9 cellular contexts compared by ENCODE assay signal in the genomic region with DNA sequence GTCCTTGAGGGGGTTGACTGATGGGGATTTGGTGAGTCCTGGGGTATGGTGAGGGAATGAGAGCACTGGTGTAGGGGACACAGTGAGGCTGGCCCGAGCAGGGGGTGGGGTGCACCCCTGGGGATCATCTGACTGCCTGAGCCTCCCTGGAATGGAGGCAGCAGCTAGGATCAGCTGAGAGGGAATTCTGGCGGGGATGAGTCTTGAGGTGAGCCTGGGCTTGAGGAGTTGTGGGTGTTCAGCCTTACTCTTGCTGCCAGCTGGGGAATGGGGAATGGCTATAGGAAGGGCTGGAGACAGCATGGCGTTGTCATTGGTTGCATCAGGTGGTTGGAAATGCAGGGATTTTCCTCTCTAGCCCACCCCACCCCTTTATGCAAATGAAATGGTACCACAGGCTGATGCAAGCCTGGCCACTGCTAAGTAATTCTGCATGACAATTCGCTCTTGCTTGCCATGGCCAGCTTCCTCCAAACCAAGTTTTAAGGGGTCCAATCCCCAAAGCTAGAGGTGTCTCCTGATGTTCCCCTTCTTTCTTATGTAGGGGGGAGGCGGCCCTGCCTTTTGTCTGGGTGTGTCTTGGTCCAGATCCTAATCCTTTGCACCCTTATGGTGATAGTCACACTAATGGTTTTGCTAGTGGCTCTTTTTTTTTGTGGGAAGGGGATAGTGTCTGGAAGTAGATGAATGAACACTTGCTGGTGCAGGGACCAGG. TPM values are rescaled to one million over a fixed set of nuclear protein-coding genes. Genes with fewer than 3 reads are reported as not detected.
DNase-seq lines count a peak whose midpoint lies in the region; ATAC-seq, FAIRE-seq and TF ChIP-seq lines count a peak whose summit lies in the region.
"Had no signal": no experiment of that assay in that cellular context is flagged by ENCODE, and none has a peak within 500 bp of the region (broad histone marks: within the 10 kb centered on the region; RNA-seq: fewer than 3 reads in every experiment).

No MANE protein-coding gene starts in this region.

- H3K36me3 ChIP-seq in GM12878 (ENCODE audit: control insufficient read depth in 2 of 2, insufficient read depth in 2 of 2, low read length in 1 of 2): peaks cover 49 to 50% of the 10 kb centered on the region in 2 experiments
- peaks cover 5 to 94% (median 13%) of the 10 kb centered on the region in 3 experiments for H3K36me3 ChIP-seq in naive thymus-derived CD4-positive, alpha-beta T cell (ENCODE audit: control insufficient read depth in 2 of 3, insufficient read depth in 3 of 3, low read length in 3 of 3)

- TF ChIP-seq POLR2A in GM12878 (IDR thresholded peaks at IDR 0.05; ENCODE audit: low read depth, low read length): peak; percentile 59; the same call in 1 of the 2 replicates

- TF ChIP-seq RAD21 in GM12878 (IDR thresholded peaks at IDR 0.05; ENCODE audit: insufficient read depth, low read depth, low read length): no peak

- H3K4me2 ChIP-seq in GM12878 (ENCODE audit: control insufficient read depth, insufficient read depth): peak overlapping the region; percentile 91

- H3K4me3 Mint-ChIP-seq in natural killer cell treated with Interleukin-12 subunit alpha and Interleukin-12 subunit beta and Interleukin-15 and Interleukin-18, amount 100 ng/mL, for 72 hours: peak overlapping the region; percentile 75
- H3K4me3 Mint-ChIP-seq in natural killer cell: no peak overlapping the region
- H3K4me3 Mint-ChIP-seq in naive thymus-derived CD4-positive, alpha-beta T cell: peak overlapping the region in 1 of 10 donors; percentile 71

- H3K4me1 Mint-ChIP-seq in natural killer cell treated with Interleukin-12 subunit alpha and Interleukin-12 subunit beta and Interleukin-15 and Interleukin-18, amount 100 ng/mL, for 72 hours (ENCODE audit: low read depth in 2 of 2): peaks cover 52 to 62% of the 10 kb centered on the region in 2 donors
- H3K4me1 Mint-ChIP-seq in natural killer cell: peaks cover 29 to 55% of the 10 kb centered on the region in 2 donors
- peaks cover 29 to 49% (median 43%) of the 10 kb centered on the region in 7 donors for H3K4me1 Mint-ChIP-seq in naive thymus-derived CD4-positive, alpha-beta T cell

- H3K4me3 ChIP-seq in GM12878: peak overlapping the region; percentile 64
- H3K4me3 ChIP-seq in naive thymus-derived CD4-positive, alpha-beta T cell (ENCODE audit: low read length): no peak overlapping the region
- H3K4me3 ChIP-seq: lung had no signal

- H3K9ac ChIP-seq in GM12878 (ENCODE audit: control insufficient read depth, insufficient read depth, low read length): peak overlapping the region; percentile 66

- H3K27me3 ChIP-seq in GM12878 (replicated peaks in 1 of 2; ENCODE audit: control insufficient read depth in 2 of 2, insufficient read depth in 2 of 2, low read length in 1 of 2): no peaks in the 10 kb centered on the region
- no peaks in the 10 kb centered on the region for H3K27me3 ChIP-seq in naive thymus-derived CD4-positive, alpha-beta T cell (ENCODE audit: control insufficient read depth in 2 of 2, insufficient read depth in 2 of 2, low read length in 2 of 2)

- H3K36me3 Mint-ChIP-seq in natural killer cell treated with Interleukin-12 subunit alpha and Interleukin-12 subunit beta and Interleukin-15 and Interleukin-18, amount 100 ng/mL, for 72 hours: peaks cover 26% of the 10 kb centered on the region
- H3K36me3 Mint-ChIP-seq in natural killer cell: no peaks in the 10 kb centered on the region
- H3K36me3 Mint-ChIP-seq in naive thymus-derived CD4-positive, alpha-beta T cell: peaks cover under 1 to 46% (median 12%) of the 10 kb centered on the region in 5 donors

- TF ChIP-seq CTCF in natural killer cell (IDR thresholded peaks at IDR 0.05): no peak
- no peak for TF ChIP-seq CTCF in GM12878 (IDR thresholded peaks at IDR 0.05 in 2 of 3, conservative IDR thresholded peaks at IDR 0.05 in 1 of 3; ENCODE audit: control insufficient read depth in 2 of 3, extremely low read depth in 1 of 3, insufficient read depth in 1 of 3, low read depth in 3 of 3, low read length in 3 of 3)

- SMC1A ChIA-PET in GM12878 (lab: Charles Lee; ENCODE audit: uncharacterized antibody, unreplicated experiment): interaction anchor here (0.8 to 3.9 kb wide), 12 partner anchors 8 to 85 kb away, joined by 3 to 15 read pairs (median 4); no protein-coding TSS in a partner anchor

- intact Hi-C loops in natural killer cell (cut with micrococcal nuclease) (no loop called here), GM12878 (cut with micrococcal nuclease; ENCODE audit: unreplicated experiment) (no loop called here)
- intact Hi-C loops in naive thymus-derived CD4-positive, alpha-beta T cell (cut with micrococcal nuclease): no loop called here

- CTCF ChIA-PET in GM12878 (lab: Yijun Ruan, JAX): interaction anchor here (0.8 to 7.2 kb wide), 9 partner anchors 9 to 56 kb away, joined by 3 to 43 read pairs (median 5); no protein-coding TSS in a partner anchor
- CTCF ChIA-PET in naive thymus-derived CD4-positive, alpha-beta T cell (lab: Charles Lee): no interaction called here

- no peaks in the 10 kb centered on the region for H3K9me3 Mint-ChIP-seq in natural killer cell treated with Interleukin-12 subunit alpha and Interleukin-12 subunit beta and Interleukin-15 and Interleukin-18, amount 100 ng/mL, for 72 hours
- no peaks in the 10 kb centered on the region for H3K9me3 Mint-ChIP-seq in natural killer cell
- H3K9me3 Mint-ChIP-seq in naive thymus-derived CD4-positive, alpha-beta T cell: no peaks in the 10 kb centered on the region

- H3K4me1 ChIP-seq in GM12878 (ENCODE audit: control insufficient read depth, insufficient read depth, low read length): peaks cover 25% of the 10 kb centered on the region
- H3K4me1 ChIP-seq in naive thymus-derived CD4-positive, alpha-beta T cell (ENCODE audit: control insufficient read depth in 2 of 2, insufficient read depth in 2 of 2, low read length in 2 of 2): no peaks in the 10 kb centered on the region

- POLR2A ChIA-PET in GM12878 (lab: Charles Lee): interaction anchor here (0.5 to 3.3 kb wide), 8 partner anchors 9 to 56 kb away, joined by 3 to 18 read pairs (median 6); partner anchors contain the start of gene SNX11
- POLR2A ChIA-PET in naive thymus-derived CD4-positive, alpha-beta T cell (lab: Charles Lee): interaction anchor here (1.4 kb wide), 1 partner anchor 27 kb away, joined by 3 read pairs; no protein-coding TSS in a partner anchor

- TF ChIP-seq EP300 in GM12878 (IDR thresholded peaks at IDR 0.05; ENCODE audit: borderline replicate concordance in 1 of 2, control insufficient read depth in 1 of 2, low read depth in 2 of 2, low read length in 2 of 2): no peak

- DNase-seq in natural killer cell treated with Interleukin-12 subunit alpha and Interleukin-12 subunit beta and Interleukin-15 and Interleukin-18, amount 100 ng/mL, for 72 hours (ENCODE audit: low spot score): peak; percentile 85
- DNase-seq in natural killer cell (no peak), MV-4-11 (lab: John Stamatoyannopoulos, UW) (peak; percentile 36), GM12878 (ENCODE audit: low read depth, low spot score) (peak; percentile 38), NCI-H345 (lab: John Stamatoyannopoulos, UW) (no peak), activated gamma-delta T cell (lab: John Stamatoyannopoulos, UW) (no peak)
- DNase-seq in naive thymus-derived CD4-positive, alpha-beta T cell: no peak

- peak; percentile 95 for FAIRE-seq in GM12878 (lab: Jason Lieb, UNC)

- H3K9me3 ChIP-seq in GM12878 (replicated peaks; ENCODE audit: control insufficient read depth, insufficient read depth, low read length): no peaks in the 10 kb centered on the region
- no peaks in the 10 kb centered on the region for H3K9me3 ChIP-seq in naive thymus-derived CD4-positive, alpha-beta T cell (ENCODE audit: control insufficient read depth in 2 of 3, low read length in 3 of 3)

- 8% methylated on average over 5 of the region's 5 CpGs for WGBS in GM12878 (ENCODE audit: insufficient coverage, insufficient replicate concordance, low lambda C conversion rate, missing lambda C conversion rate)

- peak overlapping the region; percentile 97 to 99 for H3K27ac Mint-ChIP-seq in natural killer cell treated with Interleukin-12 subunit alpha and Interleukin-12 subunit beta and Interleukin-15 and Interleukin-18, amount 100 ng/mL, for 72 hours
- peak overlapping the region in 1 of 2 donors; percentile 54 for H3K27ac Mint-ChIP-seq in natural killer cell
- H3K27ac Mint-ChIP-seq in naive thymus-derived CD4-positive, alpha-beta T cell: peak overlapping the region in 6 of 9 donors; percentile 24 to 88 (median 82)

- peak overlapping the region; percentile 68 for H3K27ac ChIP-seq in GM12878 (ENCODE audit: control insufficient read depth, insufficient read depth)
- H3K27ac ChIP-seq in naive thymus-derived CD4-positive, alpha-beta T cell (ENCODE audit: low read depth, low read length): no peak overlapping the region

- H3K79me2 ChIP-seq in GM12878 (ENCODE audit: control insufficient read depth, insufficient read depth, low read length): peaks cover 74% of the 10 kb centered on the region

- no peak overlapping the region for H2AFZ ChIP-seq in GM12878 (ENCODE audit: control insufficient read depth, low read depth, low read length)

- no TSS peak for BruUV-seq in GM12878 (replicated peaks; lab: Mats Ljungman, UMichigan)

- in situ Hi-C loops in GM12878 (cut with MboI): no loop called here

- RAD21 ChIA-PET in GM12878 (lab: Charles Lee; ENCODE audit: unreplicated experiment): interaction anchor here (0.8 to 5.7 kb wide), 8 partner anchors 8 to 85 kb away, joined by 3 to 32 read pairs (median 3); partner anchors contain the start of gene CDK5RAP3

- peaks cover 5% of the 10 kb centered on the region; the same call in 1 of the 2 replicates for H4K20me1 ChIP-seq in GM12878 (ENCODE audit: control insufficient read depth, insufficient read depth)

- ATAC-seq in natural killer cell treated with Interleukin-12 subunit alpha and Interleukin-12 subunit beta and Interleukin-15 and Interleukin-18, amount 100 ng/mL, for 72 hours: peak; percentile 80 to 91
- ATAC-seq in natural killer cell (no peak), GM12878 (peak; percentile 81), HG03378 (IDR thresholded peaks at IDR 0.05; ENCODE audit: unreplicated experiment) (no peak)
- ATAC-seq in naive thymus-derived CD4-positive, alpha-beta T cell: no peak

- H3K27me3 Mint-ChIP-seq in natural killer cell treated with Interleukin-12 subunit alpha and Interleukin-12 subunit beta and Interleukin-15 and Interleukin-18, amount 100 ng/mL, for 72 hours: no peaks in the 10 kb centered on the region
- H3K27me3 Mint-ChIP-seq in natural killer cell (ENCODE audit: low read depth in 2 of 2): no peaks in the 10 kb centered on the region
- H3K27me3 Mint-ChIP-seq in naive thymus-derived CD4-positive, alpha-beta T cell: no peaks in the 10 kb centered on the region

RNA-seq across cellular contexts. Expression of gene NFE2L1, which starts 7.5 kb away (rescaled TPM):
- total RNA-seq in natural killer cell treated with Interleukin-12 subunit alpha and Interleukin-12 subunit beta and Interleukin-15 and Interleukin-18, amount 100 ng/mL, for 72 hours: 100 to 1,000 TPM; 103 to 153 TPM
- total RNA-seq in natural killer cell: 10 to 100 TPM; 38.6 to 53.4 (median 47.5) TPM
- total RNA-seq in GM12878 (2013; cell fraction: nucleolus; rRNA removed): 68.6 and 83.4 TPM in 2 replicates
- total RNA-seq in GM12878 (2014; rRNA removed): 16.5 and 16.8 TPM in 2 replicates
- 36.2 and 39.9 TPM in 2 replicates for total RNA-seq in GM12878 (2014; rRNA removed; fragmentation: Illumina TruSeq; extraction: Trizol)
- 62.3 and 72.8 TPM in 2 replicates for total RNA-seq in GM12878 (2021)
- 52.9 TPM for polyA plus RNA-seq in GM12878 (2011; ENCODE audit: low read depth)
- 84.5 and 104 TPM in 2 replicates for polyA plus RNA-seq in GM12878 (2011; rRNA removed)
- polyA plus RNA-seq in GM12878 (2011; cell fraction: cytosol; rRNA removed): 78.3 and 81.2 TPM in 2 replicates
- 72.4 and 101 TPM in 2 replicates for polyA plus RNA-seq in GM12878 (2011; cell fraction: nucleus; rRNA removed)
- 70.1 and 111 TPM in 2 replicates for polyA plus RNA-seq in GM12878 (2012)
- 60.5 and 63.8 TPM in 2 replicates for polyA plus RNA-seq in GM12878 (2014; fragmentation: Illumina TruSeq; extraction: Trizol)
- polyA plus RNA-seq in GM12878 (2014; fragmentation: Nextera tagmentation; extraction: Ambion mirVana): 1 to 10 TPM; 3.8 to 4.1 TPM
- 44.7 and 48.6 TPM in 2 replicates for polyA plus RNA-seq in GM12878 (2014; rRNA removed)
- polyA plus RNA-seq in GM12878 (2016; fragmentation: Nextera tagmentation; extraction: Ambion mirVana): 10 to 100 TPM; 11.1 to 11.5 TPM
- 71.0 and 98.3 TPM in 2 replicates for polyA minus RNA-seq in GM12878 (2011; rRNA and poly(A)+ RNA removed)
- polyA minus RNA-seq in GM12878 (2011; cell fraction: cytosol; rRNA and poly(A)+ RNA removed): 30.1 and 32.1 TPM in 2 replicates
- polyA minus RNA-seq in GM12878 (2011; cell fraction: nucleus; rRNA and poly(A)+ RNA removed): 22.1 and 37.8 TPM in 2 replicates
- 10 to 100 TPM; 34.7 to 65.2 (median 49.2) TPM for total RNA-seq in naive thymus-derived CD4-positive, alpha-beta T cell
- polyA plus RNA-seq in naive thymus-derived CD4-positive, alpha-beta T cell: 10 to 100 TPM in 1 of 2 donors, 1 to 10 TPM in 1; 8.7 to 15.8 TPM

RNA-seq across cellular contexts. Expression of gene COPZ2, which starts 18.1 kb away (rescaled TPM):
- 10 to 100 TPM; 14.9 to 32.9 TPM for total RNA-seq in natural killer cell treated with Interleukin-12 subunit alpha and Interleukin-12 subunit beta and Interleukin-15 and Interleukin-18, amount 100 ng/mL, for 72 hours
- total RNA-seq in natural killer cell (10 to 100 TPM; 15.9 to 19.1 (median 16.5) TPM), GM12878 (2014; rRNA removed) (0.93 and 1.6 TPM in 2 replicates), GM12878 (2014; rRNA removed; fragmentation: Illumina TruSeq; extraction: Trizol) (2.3 and 2.7 TPM in 2 replicates), GM12878 (2021) (3.6 and 4.3 TPM in 2 replicates)
- 0.86 TPM in 1 of 2 replicates, not detected in the other for total RNA-seq in GM12878 (2013; cell fraction: nucleolus; rRNA removed)
- 2.1 TPM for polyA plus RNA-seq in GM12878 (2011; ENCODE audit: low read depth)
- polyA plus RNA-seq in GM12878 (2011; rRNA removed) (0.20 and 0.27 TPM in 2 replicates), GM12878 (2014; fragmentation: Illumina TruSeq; extraction: Trizol) (1.8 and 3.3 TPM in 2 replicates), GM12878 (2014; fragmentation: Nextera tagmentation; extraction: Ambion mirVana) (1 to 10 TPM; 2.5 to 2.9 TPM), GM12878 (2014; rRNA removed) (2.7 and 3.1 TPM in 2 replicates), GM12878 (2016; fragmentation: Nextera tagmentation; extraction: Ambion mirVana) (1 to 10 TPM; 2.0 to 3.2 TPM)
- polyA plus RNA-seq in GM12878 (2011; cell fraction: cytosol; rRNA removed): 0.12 and 0.40 TPM in 2 replicates
- polyA plus RNA-seq in GM12878 (2011; cell fraction: nucleus; rRNA removed): 0.22 and 0.48 TPM in 2 replicates
- polyA plus RNA-seq in GM12878 (2012): 3.1 and 4.2 TPM in 2 replicates
- not detected in 2 replicates for polyA minus RNA-seq in GM12878 (2011; rRNA and poly(A)+ RNA removed)
- polyA minus RNA-seq in GM12878 (2011; cell fraction: cytosol; rRNA and poly(A)+ RNA removed): not detected in 2 replicates
- polyA minus RNA-seq in GM12878 (2011; cell fraction: nucleus; rRNA and poly(A)+ RNA removed): not detected in 2 replicates
- 1 to 10 TPM in 4 of 5 experiments, under 1 TPM in 1; 0.81 to 5.5 (median 1.9) TPM for total RNA-seq in naive thymus-derived CD4-positive, alpha-beta T cell
- polyA plus RNA-seq in naive thymus-derived CD4-positive, alpha-beta T cell: under 1 TPM; 0.75 to 0.99 TPM

RNA-seq across cellular contexts. Expression of gene CBX1, which starts 45.6 kb away (rescaled TPM):
- total RNA-seq in natural killer cell treated with Interleukin-12 subunit alpha and Interleukin-12 subunit beta and Interleukin-15 and Interleukin-18, amount 100 ng/mL, for 72 hours: 10 to 100 TPM; 51.8 to 58.5 TPM
- 10 to 100 TPM; 16.9 to 25.4 (median 22.6) TPM for total RNA-seq in natural killer cell
- total RNA-seq in GM12878 (2013; cell fraction: nucleolus; rRNA removed): 12.3 and 13.8 TPM in 2 replicates
- 46.1 and 48.2 TPM in 2 replicates for total RNA-seq in GM12878 (2014; rRNA removed)
- total RNA-seq in GM12878 (2014; rRNA removed; fragmentation: Illumina TruSeq; extraction: Trizol): 76.7 and 76.9 TPM in 2 replicates
- total RNA-seq in GM12878 (2021): 55.6 and 57.2 TPM in 2 replicates
- polyA plus RNA-seq in GM12878 (2011; ENCODE audit: low read depth): 43.2 TPM
- 39.3 and 52.5 TPM in 2 replicates for polyA plus RNA-seq in GM12878 (2011; rRNA removed)
- polyA plus RNA-seq in GM12878 (2011; cell fraction: cytosol; rRNA removed): 22.2 and 24.0 TPM in 2 replicates
- polyA plus RNA-seq in GM12878 (2011; cell fraction: nucleus; rRNA removed): 11.3 and 14.8 TPM in 2 replicates
- polyA plus RNA-seq in GM12878 (2012): 52.7 and 64.5 TPM in 2 replicates
- 99.2 and 133 TPM in 2 replicates for polyA plus RNA-seq in GM12878 (2014; fragmentation: Illumina TruSeq; extraction: Trizol)
- 10 to 100 TPM; 11.8 to 20.3 TPM for polyA plus RNA-seq in GM12878 (2014; fragmentation: Nextera tagmentation; extraction: Ambion mirVana)
- 43.4 and 45.4 TPM in 2 replicates for polyA plus RNA-seq in GM12878 (2014; rRNA removed)
- 10 to 100 TPM; 36.6 to 41.6 TPM for polyA plus RNA-seq in GM12878 (2016; fragmentation: Nextera tagmentation; extraction: Ambion mirVana)
- polyA minus RNA-seq in GM12878 (2011; rRNA and poly(A)+ RNA removed): 13.1 TPM in 2 replicates
- polyA minus RNA-seq in GM12878 (2011; cell fraction: cytosol; rRNA and poly(A)+ RNA removed): 10.4 and 11.5 TPM in 2 replicates
- polyA minus RNA-seq in GM12878 (2011; cell fraction: nucleus; rRNA and poly(A)+ RNA removed): 3.0 and 5.5 TPM in 2 replicates
- total RNA-seq in naive thymus-derived CD4-positive, alpha-beta T cell: 10 to 100 TPM; 16.4 to 56.7 (median 33.5) TPM
- 10 to 100 TPM; 22.8 to 26.1 TPM for polyA plus RNA-seq in naive thymus-derived CD4-positive, alpha-beta T cell

RNA-seq across cellular contexts. Expression of gene SNX11, which starts 51.9 kb away (rescaled TPM):
- 100 to 1,000 TPM in 1 of 2 donors, 10 to 100 TPM in 1; 82.2 to 164 TPM for total RNA-seq in natural killer cell treated with Interleukin-12 subunit alpha and Interleukin-12 subunit beta and Interleukin-15 and Interleukin-18, amount 100 ng/mL, for 72 hours
- 10 to 100 TPM; 22.4 to 43.2 (median 33.2) TPM for total RNA-seq in natural killer cell
- 99.3 and 112 TPM in 2 replicates for total RNA-seq in GM12878 (2013; cell fraction: nucleolus; rRNA removed)
- 63.7 and 69.0 TPM in 2 replicates for total RNA-seq in GM12878 (2014; rRNA removed)
- total RNA-seq in GM12878 (2014; rRNA removed; fragmentation: Illumina TruSeq; extraction: Trizol): 62.3 and 63.1 TPM in 2 replicates
- 60.8 and 63.4 TPM in 2 replicates for total RNA-seq in GM12878 (2021)
- polyA plus RNA-seq in GM12878 (2011; ENCODE audit: low read depth): 61.3 TPM
- polyA plus RNA-seq in GM12878 (2011; rRNA removed): 116 and 127 TPM in 2 replicates
- 107 and 138 TPM in 2 replicates for polyA plus RNA-seq in GM12878 (2011; cell fraction: cytosol; rRNA removed)
- 75.2 and 94.2 TPM in 2 replicates for polyA plus RNA-seq in GM12878 (2011; cell fraction: nucleus; rRNA removed)
- 52.4 and 59.0 TPM in 2 replicates for polyA plus RNA-seq in GM12878 (2012)
- polyA plus RNA-seq in GM12878 (2014; fragmentation: Illumina TruSeq; extraction: Trizol): 66.0 and 77.8 TPM in 2 replicates
- polyA plus RNA-seq in GM12878 (2014; fragmentation: Nextera tagmentation; extraction: Ambion mirVana): 10 to 100 TPM; 61.3 to 75.6 TPM
- 60.9 and 64.2 TPM in 2 replicates for polyA plus RNA-seq in GM12878 (2014; rRNA removed)
- 10 to 100 TPM; 34.2 to 39.9 TPM for polyA plus RNA-seq in GM12878 (2016; fragmentation: Nextera tagmentation; extraction: Ambion mirVana)
- 92.8 and 107 TPM in 2 replicates for polyA minus RNA-seq in GM12878 (2011; rRNA and poly(A)+ RNA removed)
- 31.8 and 40.1 TPM in 2 replicates for polyA minus RNA-seq in GM12878 (2011; cell fraction: cytosol; rRNA and poly(A)+ RNA removed)
- polyA minus RNA-seq in GM12878 (2011; cell fraction: nucleus; rRNA and poly(A)+ RNA removed): 31.7 and 39.3 TPM in 2 replicates
- 10 to 100 TPM; 12.3 to 35.1 (median 16.7) TPM for total RNA-seq in naive thymus-derived CD4-positive, alpha-beta T cell
- 10 to 100 TPM; 16.8 to 21.1 TPM for polyA plus RNA-seq in naive thymus-derived CD4-positive, alpha-beta T cell

Comparison
In these comparisons a context has a peak if more than half of its experiments do, and no peak if none do; other contexts are left out.
1. ATAC-seq: peak in natural killer cell treated with Interleukin-12 subunit alpha and Interleukin-12 subunit beta and Interleukin-15 and Interleukin-18, amount 100 ng/mL, for 72 hours (2 of 2) and GM12878 (single experiment); none in natural killer cell (0 of 3), naive thymus-derived CD4-positive, alpha-beta T cell (single experiment) and HG03378 (single experiment).
2. DNase-seq: peak in natural killer cell treated with Interleukin-12 subunit alpha and Interleukin-12 subunit beta and Interleukin-15 and Interleukin-18, amount 100 ng/mL, for 72 hours (single experiment), MV-4-11 (single experiment) and GM12878 (single experiment); none in natural killer cell (single experiment), naive thymus-derived CD4-positive, alpha-beta T cell (0 of 9), NCI-H345 (single experiment) and activated gamma-delta T cell (single experiment).